ENCODE assay signal across 2 cellular contexts in the genomic region with DNA sequence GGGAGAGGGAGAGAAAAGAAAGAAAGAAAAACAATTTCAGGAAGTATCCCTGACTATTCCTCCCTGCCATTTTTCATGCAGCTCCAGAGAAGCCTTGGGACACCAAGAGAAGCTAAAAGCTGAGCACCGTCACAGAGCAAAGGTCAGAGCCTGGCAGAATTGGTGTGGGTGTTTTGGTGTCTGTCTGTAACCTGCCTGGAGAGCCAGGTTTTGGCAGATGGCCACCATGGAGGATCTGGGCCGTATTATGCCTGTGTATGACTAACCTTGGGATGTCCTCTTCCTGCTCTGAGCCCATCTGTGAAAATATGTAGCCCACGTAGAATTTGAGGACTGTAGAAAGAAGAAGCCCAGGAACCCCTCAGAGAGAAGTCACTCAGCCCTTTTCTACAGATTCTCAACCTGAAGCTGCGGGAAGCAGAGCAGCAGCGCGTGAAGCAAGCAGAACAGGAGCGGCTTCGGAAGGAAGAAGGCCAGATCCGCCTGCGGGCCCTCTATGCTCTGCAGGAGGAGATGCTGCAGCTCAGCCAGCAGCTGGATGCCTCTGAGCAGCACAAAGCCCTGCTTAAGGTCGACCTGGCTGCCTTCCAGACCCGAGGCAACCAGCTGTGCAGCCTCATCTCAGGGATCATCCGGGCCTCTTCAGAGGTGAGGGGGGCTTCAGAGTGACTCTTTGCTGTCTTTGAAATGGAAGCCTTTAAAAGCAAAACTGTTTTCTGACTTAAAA.
TF ChIP-seq lines count a peak whose summit lies in the region.

No MANE protein-coding gene starts in this region.

TF ChIP-seq in liver, 16 proteins besides CTCF, POLR2A, EP300 and RAD21:
- TF ChIP-seq, protein P1, sequence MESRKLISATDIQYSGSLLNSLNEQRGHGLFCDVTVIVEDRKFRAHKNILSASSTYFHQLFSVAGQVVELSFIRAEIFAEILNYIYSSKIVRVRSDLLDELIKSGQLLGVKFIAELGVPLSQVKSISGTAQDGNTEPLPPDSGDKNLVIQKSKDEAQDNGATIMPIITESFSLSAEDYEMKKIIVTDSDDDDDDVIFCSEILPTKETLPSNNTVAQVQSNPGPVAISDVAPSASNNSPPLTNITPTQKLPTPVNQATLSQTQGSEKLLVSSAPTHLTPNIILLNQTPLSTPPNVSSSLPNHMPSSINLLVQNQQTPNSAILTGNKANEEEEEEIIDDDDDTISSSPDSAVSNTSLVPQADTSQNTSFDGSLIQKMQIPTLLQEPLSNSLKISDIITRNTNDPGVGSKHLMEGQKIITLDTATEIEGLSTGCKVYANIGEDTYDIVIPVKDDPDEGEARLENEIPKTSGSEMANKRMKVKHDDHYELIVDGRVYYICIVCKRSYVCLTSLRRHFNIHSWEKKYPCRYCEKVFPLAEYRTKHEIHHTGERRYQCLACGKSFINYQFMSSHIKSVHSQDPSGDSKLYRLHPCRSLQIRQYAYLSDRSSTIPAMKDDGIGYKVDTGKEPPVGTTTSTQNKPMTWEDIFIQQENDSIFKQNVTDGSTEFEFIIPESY (IDR thresholded peaks at IDR 0.05) = no peak
- TF ChIP-seq HNF4G (IDR thresholded peaks at IDR 0.05) (peak; percentile 81), RXRA (IDR thresholded peaks at IDR 0.05) (peak; percentile 46 to 54), HNF4A (conservative IDR thresholded peaks at IDR 0.05) (peak; percentile 86 to 87), FOXA2 (IDR thresholded peaks at IDR 0.05) (no peak), MAX (IDR thresholded peaks at IDR 0.05) (no peak), SP1 (IDR thresholded peaks at IDR 0.05) (peak; percentile 95), EGR1 (IDR thresholded peaks at IDR 0.05; ENCODE audit: low read depth in 2 of 2) (peak in 1 of 2 donors; percentile 56), FOXA1 (IDR thresholded peaks at IDR 0.05) (no peak)

TF ChIP-seq in HepG2, 621 proteins besides CTCF, POLR2A, EP300 and RAD21:
- no peak for TF ChIP-seq ZNF839 (CRISPR knock-in tag; IDR thresholded peaks at IDR 0.05; ENCODE audit: borderline replicate concordance)
- TF ChIP-seq BCL3 (CRISPR knock-in tag; IDR thresholded peaks at IDR 0.05) = no peak
- no peak for TF ChIP-seq ZNF841 (CRISPR knock-in tag; IDR thresholded peaks at IDR 0.05; ENCODE audit: borderline replicate concordance)
- TF ChIP-seq ZNF773 (CRISPR knock-in tag; IDR thresholded peaks at IDR 0.05; ENCODE audit: borderline replicate concordance) = no peak
- TF ChIP-seq KDM1A (CRISPR knock-in tag; IDR thresholded peaks at IDR 0.05) = no peak
- no peak for TF ChIP-seq PRPF4 (IDR thresholded peaks at IDR 0.05; ENCODE audit: low read depth, low read length, poor library complexity, severe bottlenecking)
- TF ChIP-seq ZBTB46 (CRISPR knock-in tag; IDR thresholded peaks at IDR 0.05; ENCODE audit: borderline replicate concordance) = no peak
TF ChIP-seq in HepG2: peak in this region for 0.
